In genomic region chr19:57099199-57099661, GRCh38 we compare ENCODE assay signal across 1 cellular context.
TF ChIP-seq lines count a peak whose summit lies in the region.

No MANE protein-coding gene starts in this region.

TF ChIP-seq in HepG2, 621 proteins besides CTCF, POLR2A, EP300 and RAD21 (continued from another document and continues in another):
- TF ChIP-seq, protein P1, sequence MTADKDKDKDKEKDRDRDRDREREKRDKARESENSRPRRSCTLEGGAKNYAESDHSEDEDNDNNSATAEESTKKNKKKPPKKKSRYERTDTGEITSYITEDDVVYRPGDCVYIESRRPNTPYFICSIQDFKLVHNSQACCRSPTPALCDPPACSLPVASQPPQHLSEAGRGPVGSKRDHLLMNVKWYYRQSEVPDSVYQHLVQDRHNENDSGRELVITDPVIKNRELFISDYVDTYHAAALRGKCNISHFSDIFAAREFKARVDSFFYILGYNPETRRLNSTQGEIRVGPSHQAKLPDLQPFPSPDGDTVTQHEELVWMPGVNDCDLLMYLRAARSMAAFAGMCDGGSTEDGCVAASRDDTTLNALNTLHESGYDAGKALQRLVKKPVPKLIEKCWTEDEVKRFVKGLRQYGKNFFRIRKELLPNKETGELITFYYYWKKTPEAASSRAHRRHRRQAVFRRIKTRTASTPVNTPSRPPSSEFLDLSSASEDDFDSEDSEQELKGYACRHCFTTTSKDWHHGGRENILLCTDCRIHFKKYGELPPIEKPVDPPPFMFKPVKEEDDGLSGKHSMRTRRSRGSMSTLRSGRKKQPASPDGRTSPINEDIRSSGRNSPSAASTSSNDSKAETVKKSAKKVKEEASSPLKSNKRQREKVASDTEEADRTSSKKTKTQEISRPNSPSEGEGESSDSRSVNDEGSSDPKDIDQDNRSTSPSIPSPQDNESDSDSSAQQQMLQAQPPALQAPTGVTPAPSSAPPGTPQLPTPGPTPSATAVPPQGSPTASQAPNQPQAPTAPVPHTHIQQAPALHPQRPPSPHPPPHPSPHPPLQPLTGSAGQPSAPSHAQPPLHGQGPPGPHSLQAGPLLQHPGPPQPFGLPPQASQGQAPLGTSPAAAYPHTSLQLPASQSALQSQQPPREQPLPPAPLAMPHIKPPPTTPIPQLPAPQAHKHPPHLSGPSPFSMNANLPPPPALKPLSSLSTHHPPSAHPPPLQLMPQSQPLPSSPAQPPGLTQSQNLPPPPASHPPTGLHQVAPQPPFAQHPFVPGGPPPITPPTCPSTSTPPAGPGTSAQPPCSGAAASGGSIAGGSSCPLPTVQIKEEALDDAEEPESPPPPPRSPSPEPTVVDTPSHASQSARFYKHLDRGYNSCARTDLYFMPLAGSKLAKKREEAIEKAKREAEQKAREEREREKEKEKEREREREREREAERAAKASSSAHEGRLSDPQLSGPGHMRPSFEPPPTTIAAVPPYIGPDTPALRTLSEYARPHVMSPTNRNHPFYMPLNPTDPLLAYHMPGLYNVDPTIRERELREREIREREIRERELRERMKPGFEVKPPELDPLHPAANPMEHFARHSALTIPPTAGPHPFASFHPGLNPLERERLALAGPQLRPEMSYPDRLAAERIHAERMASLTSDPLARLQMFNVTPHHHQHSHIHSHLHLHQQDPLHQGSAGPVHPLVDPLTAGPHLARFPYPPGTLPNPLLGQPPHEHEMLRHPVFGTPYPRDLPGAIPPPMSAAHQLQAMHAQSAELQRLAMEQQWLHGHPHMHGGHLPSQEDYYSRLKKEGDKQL (CRISPR knock-in tag; IDR thresholded peaks at IDR 0.05; ENCODE audit: low read depth), result no peak
- no peak for TF ChIP-seq ATF5 (CRISPR knock-in tag; IDR thresholded peaks at IDR 0.05; ENCODE audit: low read depth)
- TF ChIP-seq ZNF768 (CRISPR knock-in tag; IDR thresholded peaks at IDR 0.05), result peak; percentile 96
- TF ChIP-seq CBFB (CRISPR knock-in tag; IDR thresholded peaks at IDR 0.05), result peak; percentile 64; the same call in 1 of the 2 replicates
- TF ChIP-seq, protein P2, sequence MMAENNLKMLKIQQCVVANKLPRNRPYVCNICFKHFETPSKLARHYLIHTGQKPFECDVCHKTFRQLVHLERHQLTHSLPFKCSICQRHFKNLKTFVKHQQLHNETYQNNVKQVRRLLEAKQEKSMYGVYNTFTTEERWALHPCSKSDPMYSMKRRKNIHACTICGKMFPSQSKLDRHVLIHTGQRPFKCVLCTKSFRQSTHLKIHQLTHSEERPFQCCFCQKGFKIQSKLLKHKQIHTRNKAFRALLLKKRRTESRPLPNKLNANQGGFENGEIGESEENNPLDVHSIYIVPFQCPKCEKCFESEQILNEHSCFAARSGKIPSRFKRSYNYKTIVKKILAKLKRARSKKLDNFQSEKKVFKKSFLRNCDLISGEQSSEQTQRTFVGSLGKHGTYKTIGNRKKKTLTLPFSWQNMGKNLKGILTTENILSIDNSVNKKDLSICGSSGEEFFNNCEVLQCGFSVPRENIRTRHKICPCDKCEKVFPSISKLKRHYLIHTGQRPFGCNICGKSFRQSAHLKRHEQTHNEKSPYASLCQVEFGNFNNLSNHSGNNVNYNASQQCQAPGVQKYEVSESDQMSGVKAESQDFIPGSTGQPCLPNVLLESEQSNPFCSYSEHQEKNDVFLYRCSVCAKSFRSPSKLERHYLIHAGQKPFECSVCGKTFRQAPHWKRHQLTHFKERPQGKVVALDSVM (CRISPR knock-in tag; IDR thresholded peaks at IDR 0.05), result peak; percentile 62
- peak; percentile 75; the same call in 1 of the 2 replicates for TF ChIP-seq ERF (CRISPR knock-in tag; IDR thresholded peaks at IDR 0.05)
- TF ChIP-seq ZNF552 (CRISPR knock-in tag; IDR thresholded peaks at IDR 0.05; ENCODE audit: borderline replicate concordance), result no peak
- no peak for TF ChIP-seq ZNF234 (CRISPR knock-in tag; conservative IDR thresholded peaks at IDR 0.05)
- no peak for TF ChIP-seq SOX6 (IDR thresholded peaks at IDR 0.05)
- no peak for TF ChIP-seq SOX6 (CRISPR knock-in tag; IDR thresholded peaks at IDR 0.05)
- TF ChIP-seq ATF6 (CRISPR knock-in tag; conservative IDR thresholded peaks at IDR 0.05), result no peak
- peak; percentile 19; the same call in 1 of the 2 replicates for TF ChIP-seq ETV5 (CRISPR knock-in tag; IDR thresholded peaks at IDR 0.05; ENCODE audit: borderline replicate concordance)
- TF ChIP-seq ZBTB25 (CRISPR knock-in tag; IDR thresholded peaks at IDR 0.05), result peak; percentile 64; the same call in 1 of the 2 replicates
- TF ChIP-seq ZSCAN29 (CRISPR knock-in tag; conservative IDR thresholded peaks at IDR 0.05), result no peak
- 0 out of 2 replicates have a peak, but pooled peaks have one; percentile 37 for TF ChIP-seq ELF3 (CRISPR knock-in tag; IDR thresholded peaks at IDR 0.05)
- TF ChIP-seq ATM (IDR thresholded peaks at IDR 0.05; ENCODE audit: borderline replicate concordance), result no peak
- TF ChIP-seq FOXK2 (IDR thresholded peaks at IDR 0.05), result no peak
- no peak for TF ChIP-seq FOXM1 (CRISPR knock-in tag; IDR thresholded peaks at IDR 0.05)
- TF ChIP-seq MEIS1 (CRISPR knock-in tag; IDR thresholded peaks at IDR 0.05; ENCODE audit: borderline replicate concordance), result peak; percentile 57; the same call in 1 of the 2 replicates
- TF ChIP-seq SYNCRIP (IDR thresholded peaks at IDR 0.05; ENCODE audit: insufficient read depth, low read depth, low read length), result no peak
- no peak for TF ChIP-seq GABPA (IDR thresholded peaks at IDR 0.05; ENCODE audit: low read depth, low read length)
- no peak for TF ChIP-seq GABPA (CRISPR knock-in tag; IDR thresholded peaks at IDR 0.05; ENCODE audit: low read depth)
- TF ChIP-seq ZNF503 (CRISPR knock-in tag; IDR thresholded peaks at IDR 0.05), result no peak
- TF ChIP-seq CBX1 (IDR thresholded peaks at IDR 0.05; ENCODE audit: low read depth), result peak; percentile 91
- TF ChIP-seq ZNF678 (CRISPR knock-in tag; IDR thresholded peaks at IDR 0.05), result no peak
- TF ChIP-seq ISX (CRISPR knock-in tag; conservative IDR thresholded peaks at IDR 0.05), result no peak
- no peak for TF ChIP-seq MTERF4 (CRISPR knock-in tag; IDR thresholded peaks at IDR 0.05)
- peak; percentile 94 for TF ChIP-seq CBX5 (CRISPR knock-in tag; IDR thresholded peaks at IDR 0.05; ENCODE audit: borderline replicate concordance)
- TF ChIP-seq ZNF558 (CRISPR knock-in tag; IDR thresholded peaks at IDR 0.05; ENCODE audit: borderline replicate concordance), result peak; percentile 66; the same call in 1 of the 2 replicates
- TF ChIP-seq TSC22D2 (CRISPR knock-in tag; IDR thresholded peaks at IDR 0.05; ENCODE audit: borderline replicate concordance), result no peak
- TF ChIP-seq, protein P3, sequence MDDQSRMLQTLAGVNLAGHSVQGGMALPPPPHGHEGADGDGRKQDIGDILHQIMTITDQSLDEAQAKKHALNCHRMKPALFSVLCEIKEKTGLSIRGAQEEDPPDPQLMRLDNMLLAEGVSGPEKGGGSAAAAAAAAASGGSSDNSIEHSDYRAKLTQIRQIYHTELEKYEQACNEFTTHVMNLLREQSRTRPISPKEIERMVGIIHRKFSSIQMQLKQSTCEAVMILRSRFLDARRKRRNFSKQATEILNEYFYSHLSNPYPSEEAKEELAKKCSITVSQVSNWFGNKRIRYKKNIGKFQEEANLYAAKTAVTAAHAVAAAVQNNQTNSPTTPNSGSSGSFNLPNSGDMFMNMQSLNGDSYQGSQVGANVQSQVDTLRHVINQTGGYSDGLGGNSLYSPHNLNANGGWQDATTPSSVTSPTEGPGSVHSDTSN (CRISPR knock-in tag; IDR thresholded peaks at IDR 0.05; ENCODE audit: borderline replicate concordance), result no peak
- peak; percentile 76; the same call in 1 of the 2 replicates for TF ChIP-seq ZFP90 (CRISPR knock-in tag; IDR thresholded peaks at IDR 0.05; ENCODE audit: borderline replicate concordance)
- TF ChIP-seq ZC3H4 (CRISPR knock-in tag; IDR thresholded peaks at IDR 0.05; ENCODE audit: borderline replicate concordance), result no peak
- no peak; the same call in 1 of the 2 replicates for TF ChIP-seq NAIF1 (CRISPR knock-in tag; IDR thresholded peaks at IDR 0.05; ENCODE audit: borderline replicate concordance)
- no peak for TF ChIP-seq ARHGAP35 (CRISPR knock-in tag; IDR thresholded peaks at IDR 0.05; ENCODE audit: borderline replicate concordance)
- TF ChIP-seq, protein P4, sequence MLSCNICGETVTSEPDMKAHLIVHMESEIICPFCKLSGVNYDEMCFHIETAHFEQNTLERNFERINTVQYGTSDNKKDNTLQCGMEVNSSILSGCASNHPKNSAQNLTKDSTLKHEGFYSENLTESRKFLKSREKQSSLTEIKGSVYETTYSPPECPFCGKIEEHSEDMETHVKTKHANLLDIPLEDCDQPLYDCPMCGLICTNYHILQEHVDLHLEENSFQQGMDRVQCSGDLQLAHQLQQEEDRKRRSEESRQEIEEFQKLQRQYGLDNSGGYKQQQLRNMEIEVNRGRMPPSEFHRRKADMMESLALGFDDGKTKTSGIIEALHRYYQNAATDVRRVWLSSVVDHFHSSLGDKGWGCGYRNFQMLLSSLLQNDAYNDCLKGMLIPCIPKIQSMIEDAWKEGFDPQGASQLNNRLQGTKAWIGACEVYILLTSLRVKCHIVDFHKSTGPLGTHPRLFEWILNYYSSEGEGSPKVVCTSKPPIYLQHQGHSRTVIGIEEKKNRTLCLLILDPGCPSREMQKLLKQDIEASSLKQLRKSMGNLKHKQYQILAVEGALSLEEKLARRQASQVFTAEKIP (CRISPR knock-in tag; IDR thresholded peaks at IDR 0.05; ENCODE audit: borderline replicate concordance), result no peak
- peak; percentile 80 for TF ChIP-seq ZNF605 (CRISPR knock-in tag; IDR thresholded peaks at IDR 0.05)
- no peak for TF ChIP-seq ZNF576 (CRISPR knock-in tag; IDR thresholded peaks at IDR 0.05)
- TF ChIP-seq EED (CRISPR knock-in tag; IDR thresholded peaks at IDR 0.05), result no peak
- TF ChIP-seq ZIK1 (CRISPR knock-in tag; IDR thresholded peaks at IDR 0.05; ENCODE audit: borderline replicate concordance, low read depth), result no peak
- TF ChIP-seq MTA1 (CRISPR knock-in tag; IDR thresholded peaks at IDR 0.05; ENCODE audit: borderline replicate concordance), result peak; percentile 61; the same call in 1 of the 2 replicates
- peak; percentile 77 for TF ChIP-seq ZKSCAN1 (IDR thresholded peaks at IDR 0.05; ENCODE audit: low read length)
- TF ChIP-seq ZNF704 (CRISPR knock-in tag; IDR thresholded peaks at IDR 0.05; ENCODE audit: borderline replicate concordance), result no peak
- TF ChIP-seq MIXL1 (CRISPR knock-in tag; IDR thresholded peaks at IDR 0.05), result 0 out of 2 replicates have a peak, but pooled peaks have one; percentile 35
- TF ChIP-seq ZNF720 (CRISPR knock-in tag; IDR thresholded peaks at IDR 0.05), result no peak
- TF ChIP-seq CENPX (CRISPR knock-in tag; IDR thresholded peaks at IDR 0.05), result no peak
- TF ChIP-seq ZNF841 (CRISPR knock-in tag; IDR thresholded peaks at IDR 0.05; ENCODE audit: borderline replicate concordance), result no peak
